In the genomic region with DNA sequence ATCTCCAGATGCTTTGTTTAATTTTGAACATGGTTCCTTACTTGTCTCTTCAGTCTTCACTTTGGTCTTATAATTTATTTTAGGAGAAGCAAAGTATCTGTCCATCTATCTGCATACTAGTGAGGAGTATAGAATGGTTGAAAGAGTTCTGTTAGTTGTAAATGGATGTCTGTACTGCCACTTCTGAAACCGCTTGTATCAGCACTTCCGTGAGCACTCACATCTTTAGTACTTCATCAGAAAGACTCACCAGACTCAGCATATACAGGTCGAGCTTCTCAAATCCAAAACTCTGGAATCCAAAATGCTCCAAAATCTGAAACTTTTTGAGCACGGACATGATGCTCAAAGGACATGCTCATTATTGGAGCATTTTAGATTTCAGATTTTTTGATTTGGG, we compare ENCODE assay signal across 7 cellular contexts.
"Had no signal": no experiment of that assay in that cellular context is flagged by ENCODE, and none has a peak within 500 bp of the region (broad histone marks: within the 10 kb centered on the region; RNA-seq: fewer than 3 reads in every experiment).

No MANE protein-coding gene starts in this region.

- H3K27ac Mint-ChIP-seq: GM23338, H9, IgD-negative memory B cell had no signal

- H3K4me3 Mint-ChIP-seq: GM23338, H9, IgD-negative memory B cell had no signal

- H3K4me2 ChIP-seq: GM23338 had no signal

- FAIRE-seq: H1, H54, HTR-8/SVneo had no signal

- DNase-seq: H9, HCEC 1CT had no signal

- H2AFZ ChIP-seq: GM23338 had no signal

- ATAC-seq: GM23338 had no signal

- H3K9me3 Mint-ChIP-seq: GM23338, H9, IgD-negative memory B cell had no signal

- H3K4me3 ChIP-seq: GM23338 had no signal
